10 cellular contexts compared by ENCODE assay signal in the genomic region with DNA sequence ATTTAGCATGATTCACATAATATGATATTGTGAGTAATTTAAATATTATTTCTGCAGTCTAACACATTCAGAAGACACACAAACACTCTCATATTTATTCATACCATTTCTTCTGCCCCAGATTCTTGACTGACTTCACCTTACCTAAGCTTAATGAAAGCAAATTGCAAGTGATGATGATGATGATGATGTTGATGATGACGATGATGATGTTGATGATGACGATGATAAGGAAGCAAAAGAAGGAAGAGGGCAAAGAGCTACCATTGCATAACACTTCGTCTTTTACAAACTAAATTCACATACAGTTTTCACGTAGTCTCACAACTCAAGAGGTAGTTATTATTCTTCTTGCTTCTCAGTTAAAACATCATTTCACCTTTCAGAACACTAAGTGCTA.
"Had no signal": no experiment of that assay in that cellular context is flagged by ENCODE, and none has a peak within 500 bp of the region (broad histone marks: within the 10 kb centered on the region; RNA-seq: fewer than 3 reads in every experiment).

No MANE protein-coding gene starts in this region.

- DNase-seq: H9, HCEC 1CT, HFFc6, IMR-90, KG1 had no signal

- H3K27ac ChIP-seq: HL-60 had no signal

- FAIRE-seq: H1, H54, K562 had no signal

- H3K4me3 ChIP-seq: GM23338, K562 had no signal

- ATAC-seq: GM23338, K562 had no signal

- H2AFZ ChIP-seq: GM23338 had no signal

- H3K4me2 ChIP-seq: GM23338 had no signal
